In the genomic region with DNA sequence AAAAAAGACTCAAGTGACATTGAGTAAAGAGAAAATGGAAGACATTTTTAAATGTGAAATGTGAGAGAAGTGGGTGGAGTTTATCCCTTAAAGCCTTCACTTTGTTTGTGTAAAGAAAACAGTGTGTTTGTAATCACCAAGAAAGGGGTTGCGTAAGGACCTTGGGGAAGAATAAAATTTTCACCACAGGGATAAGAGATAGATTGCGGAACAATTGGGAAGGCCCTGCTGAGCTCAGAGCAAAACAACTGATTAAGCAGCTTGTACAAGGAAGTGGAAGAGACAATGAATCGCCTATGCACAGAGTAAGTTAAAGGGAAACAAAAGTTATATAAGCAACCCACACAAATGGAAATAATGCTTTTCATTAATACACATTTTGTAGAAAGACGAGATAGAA, we compare ENCODE assay signal across 19 cellular contexts.
"Had no signal": no experiment of that assay in that cellular context is flagged by ENCODE, and none has a peak within 500 bp of the region (broad histone marks: within the 10 kb centered on the region; RNA-seq: fewer than 3 reads in every experiment).

No MANE protein-coding gene starts in this region.

- H3K36me3 ChIP-seq: heart right ventricle, ovary, tibial artery had no signal

- H3K27ac ChIP-seq: coronary artery, heart right ventricle, ovary, tibial artery, VCaP had no signal

- ATAC-seq: activated T-cell treated with anti-CD3 and anti-CD28 coated beads, Interleukin-2, amount 50 U/mL, for 4 hours; esophagus mucosa; heart right ventricle; left ventricle myocardium superior; naive thymus-derived CD4-positive, alpha-beta T cell; T-cell had no signal

- H3K9me3 ChIP-seq: heart right ventricle, ovary, tibial artery had no signal

- H3K4me3 ChIP-seq: coronary artery, heart right ventricle, ovary, tibial artery had no signal

- H3K4me1 ChIP-seq: heart right ventricle, tibial artery had no signal

- DNase-seq: activated CD4-positive, alpha-beta T cell treated with anti-CD3 and anti-CD28 coated beads, Interleukin-2, amount 50 U/mL, for 1 hour; activated CD4-positive, CD25-positive, alpha-beta regulatory T cell treated with anti-CD3 and anti-CD28 coated beads, Interleukin-2, amount 50 U/mL, for 72 hours; activated CD8-positive, alpha-beta memory T cell treated with anti-CD3 and anti-CD28 coated beads, Interleukin-2, amount 50 U/mL, for 4 hours; activated naive CD4-positive, alpha-beta T cell treated with anti-CD3 and anti-CD28 coated beads for 36 hours; activated T-cell treated with anti-CD3 and anti-CD28 coated beads, Interleukin-2, amount 50 U/mL, for 4 hours; aorta; heart right ventricle; left ventricle myocardium superior; naive thymus-derived CD4-positive, alpha-beta T cell; ovary; stimulated activated CD4-positive, alpha-beta T cell treated with anti-CD3 and anti-CD28 coated beads, Interleukin-12 subunit alpha, Interleukin-12 subunit beta, amount 100 ng/mL, for 4 hours; stimulated activated CD4-positive, alpha-beta T cell treated with anti-CD3 and anti-CD28 coated beads, Interleukin-1b, Interleukin-23, amount 100 ng/mL, for 48 hours; stimulated activated naive CD4-positive, alpha-beta T cell treated with Interleukin-2 at 50 U/mL for 16 hours; T-cell; T1000; tibial artery had no signal

- H3K27me3 ChIP-seq: ovary, tibial artery had no signal
